In the genomic region with DNA sequence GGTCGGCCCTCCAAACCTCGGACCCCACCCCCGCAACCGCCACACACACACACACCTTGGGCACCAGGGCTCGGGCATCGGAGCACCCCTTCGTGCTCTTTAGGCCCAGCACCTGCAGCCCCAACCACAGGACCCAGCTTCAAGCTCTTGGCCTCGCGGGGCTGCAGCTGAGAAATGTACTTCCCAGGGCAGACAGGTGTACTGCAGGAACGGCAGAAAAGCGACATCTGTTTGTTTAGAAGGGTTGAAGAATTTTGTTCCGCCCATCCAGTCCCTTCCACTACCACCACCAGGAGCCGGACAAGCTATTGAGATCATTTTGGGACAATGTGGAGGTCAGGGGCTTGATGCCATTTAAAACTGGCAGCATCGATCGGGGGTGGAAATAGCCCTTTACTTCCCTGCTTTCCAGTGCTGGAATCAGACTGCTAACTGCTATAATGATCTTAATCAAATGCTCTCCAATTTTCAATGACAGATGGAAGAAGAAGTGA, we compare ENCODE assay signal across 1 cellular context.
TF ChIP-seq lines count a peak whose summit lies in the region.

No MANE protein-coding gene starts in this region.

TF ChIP-seq in HepG2, 621 proteins besides CTCF, POLR2A, EP300 and RAD21 (continued from another document):
- TF ChIP-seq, protein P1, sequence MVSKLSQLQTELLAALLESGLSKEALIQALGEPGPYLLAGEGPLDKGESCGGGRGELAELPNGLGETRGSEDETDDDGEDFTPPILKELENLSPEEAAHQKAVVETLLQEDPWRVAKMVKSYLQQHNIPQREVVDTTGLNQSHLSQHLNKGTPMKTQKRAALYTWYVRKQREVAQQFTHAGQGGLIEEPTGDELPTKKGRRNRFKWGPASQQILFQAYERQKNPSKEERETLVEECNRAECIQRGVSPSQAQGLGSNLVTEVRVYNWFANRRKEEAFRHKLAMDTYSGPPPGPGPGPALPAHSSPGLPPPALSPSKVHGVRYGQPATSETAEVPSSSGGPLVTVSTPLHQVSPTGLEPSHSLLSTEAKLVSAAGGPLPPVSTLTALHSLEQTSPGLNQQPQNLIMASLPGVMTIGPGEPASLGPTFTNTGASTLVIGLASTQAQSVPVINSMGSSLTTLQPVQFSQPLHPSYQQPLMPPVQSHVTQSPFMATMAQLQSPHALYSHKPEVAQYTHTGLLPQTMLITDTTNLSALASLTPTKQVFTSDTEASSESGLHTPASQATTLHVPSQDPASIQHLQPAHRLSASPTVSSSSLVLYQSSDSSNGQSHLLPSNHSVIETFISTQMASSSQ (IDR thresholded peaks at IDR 0.05; ENCODE audit: low read depth), result no peak
- TF ChIP-seq, protein P1 (CRISPR knock-in tag; IDR thresholded peaks at IDR 0.05; ENCODE audit: borderline replicate concordance), result no peak
- TF ChIP-seq ZNF761 (CRISPR knock-in tag; conservative IDR thresholded peaks at IDR 0.05), result no peak
- no peak for TF ChIP-seq IKZF4 (CRISPR knock-in tag; IDR thresholded peaks at IDR 0.05; ENCODE audit: borderline replicate concordance, low read depth, not compliant biosample characterization)
- no peak for TF ChIP-seq SAFB2 (CRISPR knock-in tag; IDR thresholded peaks at IDR 0.05; ENCODE audit: borderline replicate concordance, low read depth)
- TF ChIP-seq, protein P2, sequence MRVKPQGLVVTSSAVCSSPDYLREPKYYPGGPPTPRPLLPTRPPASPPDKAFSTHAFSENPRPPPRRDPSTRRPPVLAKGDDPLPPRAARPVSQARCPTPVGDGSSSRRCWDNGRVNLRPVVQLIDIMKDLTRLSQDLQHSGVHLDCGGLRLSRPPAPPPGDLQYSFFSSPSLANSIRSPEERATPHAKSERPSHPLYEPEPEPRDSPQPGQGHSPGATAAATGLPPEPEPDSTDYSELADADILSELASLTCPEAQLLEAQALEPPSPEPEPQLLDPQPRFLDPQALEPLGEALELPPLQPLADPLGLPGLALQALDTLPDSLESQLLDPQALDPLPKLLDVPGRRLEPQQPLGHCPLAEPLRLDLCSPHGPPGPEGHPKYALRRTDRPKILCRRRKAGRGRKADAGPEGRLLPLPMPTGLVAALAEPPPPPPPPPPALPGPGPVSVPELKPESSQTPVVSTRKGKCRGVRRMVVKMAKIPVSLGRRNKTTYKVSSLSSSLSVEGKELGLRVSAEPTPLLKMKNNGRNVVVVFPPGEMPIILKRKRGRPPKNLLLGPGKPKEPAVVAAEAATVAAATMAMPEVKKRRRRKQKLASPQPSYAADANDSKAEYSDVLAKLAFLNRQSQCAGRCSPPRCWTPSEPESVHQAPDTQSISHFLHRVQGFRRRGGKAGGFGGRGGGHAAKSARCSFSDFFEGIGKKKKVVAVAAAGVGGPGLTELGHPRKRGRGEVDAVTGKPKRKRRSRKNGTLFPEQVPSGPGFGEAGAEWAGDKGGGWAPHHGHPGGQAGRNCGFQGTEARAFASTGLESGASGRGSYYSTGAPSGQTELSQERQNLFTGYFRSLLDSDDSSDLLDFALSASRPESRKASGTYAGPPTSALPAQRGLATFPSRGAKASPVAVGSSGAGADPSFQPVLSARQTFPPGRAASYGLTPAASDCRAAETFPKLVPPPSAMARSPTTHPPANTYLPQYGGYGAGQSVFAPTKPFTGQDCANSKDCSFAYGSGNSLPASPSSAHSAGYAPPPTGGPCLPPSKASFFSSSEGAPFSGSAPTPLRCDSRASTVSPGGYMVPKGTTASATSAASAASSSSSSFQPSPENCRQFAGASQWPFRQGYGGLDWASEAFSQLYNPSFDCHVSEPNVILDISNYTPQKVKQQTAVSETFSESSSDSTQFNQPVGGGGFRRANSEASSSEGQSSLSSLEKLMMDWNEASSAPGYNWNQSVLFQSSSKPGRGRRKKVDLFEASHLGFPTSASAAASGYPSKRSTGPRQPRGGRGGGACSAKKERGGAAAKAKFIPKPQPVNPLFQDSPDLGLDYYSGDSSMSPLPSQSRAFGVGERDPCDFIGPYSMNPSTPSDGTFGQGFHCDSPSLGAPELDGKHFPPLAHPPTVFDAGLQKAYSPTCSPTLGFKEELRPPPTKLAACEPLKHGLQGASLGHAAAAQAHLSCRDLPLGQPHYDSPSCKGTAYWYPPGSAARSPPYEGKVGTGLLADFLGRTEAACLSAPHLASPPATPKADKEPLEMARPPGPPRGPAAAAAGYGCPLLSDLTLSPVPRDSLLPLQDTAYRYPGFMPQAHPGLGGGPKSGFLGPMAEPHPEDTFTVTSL (CRISPR knock-in tag; IDR thresholded peaks at IDR 0.05; ENCODE audit: borderline replicate concordance), result no peak
- TF ChIP-seq KMT2B (CRISPR knock-in tag; IDR thresholded peaks at IDR 0.05), result no peak
- TF ChIP-seq, protein P3, sequence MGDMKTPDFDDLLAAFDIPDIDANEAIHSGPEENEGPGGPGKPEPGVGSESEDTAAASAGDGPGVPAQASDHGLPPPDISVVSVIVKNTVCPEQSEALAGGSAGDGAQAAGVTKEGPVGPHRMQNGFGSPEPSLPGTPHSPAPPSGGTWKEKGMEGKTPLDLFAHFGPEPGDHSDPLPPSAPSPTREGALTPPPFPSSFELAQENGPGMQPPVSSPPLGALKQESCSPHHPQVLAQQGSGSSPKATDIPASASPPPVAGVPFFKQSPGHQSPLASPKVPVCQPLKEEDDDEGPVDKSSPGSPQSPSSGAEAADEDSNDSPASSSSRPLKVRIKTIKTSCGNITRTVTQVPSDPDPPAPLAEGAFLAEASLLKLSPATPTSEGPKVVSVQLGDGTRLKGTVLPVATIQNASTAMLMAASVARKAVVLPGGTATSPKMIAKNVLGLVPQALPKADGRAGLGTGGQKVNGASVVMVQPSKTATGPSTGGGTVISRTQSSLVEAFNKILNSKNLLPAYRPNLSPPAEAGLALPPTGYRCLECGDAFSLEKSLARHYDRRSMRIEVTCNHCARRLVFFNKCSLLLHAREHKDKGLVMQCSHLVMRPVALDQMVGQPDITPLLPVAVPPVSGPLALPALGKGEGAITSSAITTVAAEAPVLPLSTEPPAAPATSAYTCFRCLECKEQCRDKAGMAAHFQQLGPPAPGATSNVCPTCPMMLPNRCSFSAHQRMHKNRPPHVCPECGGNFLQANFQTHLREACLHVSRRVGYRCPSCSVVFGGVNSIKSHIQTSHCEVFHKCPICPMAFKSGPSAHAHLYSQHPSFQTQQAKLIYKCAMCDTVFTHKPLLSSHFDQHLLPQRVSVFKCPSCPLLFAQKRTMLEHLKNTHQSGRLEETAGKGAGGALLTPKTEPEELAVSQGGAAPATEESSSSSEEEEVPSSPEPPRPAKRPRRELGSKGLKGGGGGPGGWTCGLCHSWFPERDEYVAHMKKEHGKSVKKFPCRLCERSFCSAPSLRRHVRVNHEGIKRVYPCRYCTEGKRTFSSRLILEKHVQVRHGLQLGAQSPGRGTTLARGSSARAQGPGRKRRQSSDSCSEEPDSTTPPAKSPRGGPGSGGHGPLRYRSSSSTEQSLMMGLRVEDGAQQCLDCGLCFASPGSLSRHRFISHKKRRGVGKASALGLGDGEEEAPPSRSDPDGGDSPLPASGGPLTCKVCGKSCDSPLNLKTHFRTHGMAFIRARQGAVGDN (CRISPR knock-in tag; IDR thresholded peaks at IDR 0.05), result no peak
- no peak for TF ChIP-seq PTBP1 (IDR thresholded peaks at IDR 0.05; ENCODE audit: low read depth, low read length, poor library complexity, severe bottlenecking)
- no peak for TF ChIP-seq ZNF547 (CRISPR knock-in tag; IDR thresholded peaks at IDR 0.05)
- no peak for TF ChIP-seq TEAD2 (CRISPR knock-in tag; IDR thresholded peaks at IDR 0.05)
- TF ChIP-seq ZNF670 (CRISPR knock-in tag; IDR thresholded peaks at IDR 0.05; ENCODE audit: borderline replicate concordance), result no peak
